ENCODE assay signal across 11 cellular contexts in genomic region chr2:152585830-152586484, GRCh38.
DNase-seq lines count a peak whose midpoint lies in the region; TF ChIP-seq lines count a peak whose summit lies in the region.
"Had no signal": no experiment of that assay in that cellular context is flagged by ENCODE, and none has a peak within 500 bp of the region (broad histone marks: within the 10 kb centered on the region; RNA-seq: fewer than 3 reads in every experiment).

No MANE protein-coding gene starts in this region.

- no peak overlapping the region for H3K27ac Mint-ChIP-seq in glutamatergic neuron (ENCODE audit: unreplicated experiment)
- H3K27ac Mint-ChIP-seq: memory B cell had no signal

- H3K9me3 Mint-ChIP-seq in glutamatergic neuron (ENCODE audit: unreplicated experiment), result peaks cover 7% of the 10 kb centered on the region
- H3K9me3 Mint-ChIP-seq: central memory CD8-positive, alpha-beta T cell; memory B cell had no signal

- no peak for TF ChIP-seq POLR2A in esophagus squamous epithelium (IDR thresholded peaks at IDR 0.05)

- H3K27me3 ChIP-seq in AG04450 (ENCODE audit: control insufficient read depth, insufficient read depth, low read length) (no peaks in the 10 kb centered on the region), esophagus squamous epithelium (peaks cover 0 to 18% (median 0%) of the 10 kb centered on the region in 4 donors)

- H3K4me3 Mint-ChIP-seq in glutamatergic neuron (ENCODE audit: unreplicated experiment), result no peak overlapping the region
- H3K4me3 Mint-ChIP-seq: central memory CD8-positive, alpha-beta T cell; memory B cell had no signal

- H3K27me3 Mint-ChIP-seq in glutamatergic neuron (ENCODE audit: unreplicated experiment), result peaks cover 7% of the 10 kb centered on the region
- H3K27me3 Mint-ChIP-seq: memory B cell had no signal

- no peak for TF ChIP-seq CTCF in AG04450 (IDR thresholded peaks at IDR 0.05; ENCODE audit: low read depth, low read length)
- TF ChIP-seq CTCF in cardiac fibroblast (IDR thresholded peaks at IDR 0.05; ENCODE audit: low read depth, low read length), result no peak
- TF ChIP-seq CTCF in glutamatergic neuron (IDR thresholded peaks at IDR 0.05; ENCODE audit: partially characterized antibody, unreplicated experiment), result no peak
- TF ChIP-seq CTCF in esophagus squamous epithelium (IDR thresholded peaks at IDR 0.05), result no peak

- H3K4me3 ChIP-seq in AG04450 (ENCODE audit: low read depth, low read length), result no peak overlapping the region
- no peak overlapping the region for H3K4me3 ChIP-seq in cardiac fibroblast (replicated peaks in 1 of 2; ENCODE audit: low read depth in 2 of 2, low read length in 2 of 2)
- no peak overlapping the region for H3K4me3 ChIP-seq in esophagus squamous epithelium

- H3K4me1 Mint-ChIP-seq in glutamatergic neuron (ENCODE audit: low read depth, unreplicated experiment), result peaks cover 16% of the 10 kb centered on the region
- H3K4me1 Mint-ChIP-seq: central memory CD8-positive, alpha-beta T cell had no signal

- H3K27ac ChIP-seq in AG04450 (ENCODE audit: low read depth, low read length) (no peak overlapping the region), esophagus squamous epithelium (no peak overlapping the region)
- H3K27ac ChIP-seq: VCaP had no signal

- POLR2A ChIA-PET in AG04450 (lab: Yijun Ruan, JAX), result interaction anchor here (0.6 to 0.7 kb wide), 3 partner anchors 13 to 17 kb away, joined by 3 to 8 read pairs (median 7); no protein-coding TSS in a partner anchor

- intact Hi-C loops in esophagus squamous epithelium (cut with DNase I), result no loop called here

- WGBS in esophagus squamous epithelium, 2 donors, result 42 to 49% methylated on average over 3 of the region's 3 CpGs

- H3K4me1 ChIP-seq in esophagus squamous epithelium, result peaks cover 0 to 6% (median 5%) of the 10 kb centered on the region in 3 donors

- peaks cover 7% of the 10 kb centered on the region for H3K36me3 Mint-ChIP-seq in glutamatergic neuron (ENCODE audit: unreplicated experiment)
- H3K36me3 Mint-ChIP-seq: memory B cell had no signal

- H3K36me3 ChIP-seq in esophagus squamous epithelium, result peaks cover 0 to 9% (median 0%) of the 10 kb centered on the region in 3 donors

- no peaks in the 10 kb centered on the region for H3K9me3 ChIP-seq in AG04450 (ENCODE audit: control insufficient read depth, insufficient read depth, low read length)
- H3K9me3 ChIP-seq in esophagus squamous epithelium, result no peaks in the 10 kb centered on the region

- peak; percentile 80 for DNase-seq in AG04450 (ENCODE audit: low read depth, low spot score)
- peak; percentile 90 for DNase-seq in HT1080 (ENCODE audit: low read depth)
- peak; percentile 84 to 94 for DNase-seq in cardiac fibroblast (ENCODE audit: low read depth in 2 of 2)
- peak; percentile 78 for DNase-seq in medulla oblongata (ENCODE audit: extremely low spot score)
- no peak for DNase-seq in glutamatergic neuron
- DNase-seq in NCI-H2107 treated with DMSO at 0.1 percent for 48 hours (lab: John Stamatoyannopoulos, UW; ENCODE audit: unreplicated experiment), result no peak
- DNase-seq in esophagus squamous epithelium (lab: John Stamatoyannopoulos, UW), result no peak
- DNase-seq in cortex of kidney (lab: John Stamatoyannopoulos, UW), result no peak

- CTCF ChIA-PET in AG04450 (lab: Charles Lee), result interaction anchor here (0.5 to 1.6 kb wide), 5 partner anchors 9 to 410 kb away, joined by 3 to 5 read pairs (median 3); partner anchors contain the start of gene STAM2

Comparison
In these comparisons a context has a peak if more than half of its experiments do, and no peak if none do; other contexts are left out.
1. DNase-seq: peak in AG04450 (single experiment), HT1080 (single experiment), cardiac fibroblast (2 of 2) and medulla oblongata (single experiment); none in glutamatergic neuron (single experiment), NCI-H2107 treated with DMSO at 0.1 percent for 48 hours (single experiment), esophagus squamous epithelium (single experiment) and cortex of kidney (single experiment).